In the genomic region with DNA sequence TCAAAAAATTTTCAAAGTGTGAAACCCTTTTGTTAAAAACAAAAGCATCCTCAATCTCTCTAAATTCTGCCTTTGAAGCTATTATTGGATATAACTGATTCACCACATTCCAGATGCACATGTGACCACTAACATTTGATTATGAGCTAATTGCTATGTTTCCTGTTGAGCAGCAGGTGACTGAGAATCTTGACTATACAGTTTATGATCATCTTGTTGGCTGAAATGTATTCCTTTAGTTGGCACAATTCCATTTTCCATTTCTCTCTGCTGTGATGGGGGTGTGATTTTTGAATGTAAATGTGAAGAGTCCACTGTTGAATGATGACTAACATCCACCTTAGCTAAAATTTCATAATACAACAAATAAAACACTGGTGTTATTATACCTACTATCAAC, we compare ENCODE assay signal across 2 cellular contexts.
A peak's percentile ranks its signal among the peaks of the same experiment; 100 is the strongest.
TF ChIP-seq lines count a peak whose summit lies in the region.

No MANE protein-coding gene starts in this region.

TF ChIP-seq in SK-N-SH, 30 proteins besides CTCF, POLR2A, EP300 and RAD21 (continued from another document):
- TF ChIP-seq, protein P1, sequence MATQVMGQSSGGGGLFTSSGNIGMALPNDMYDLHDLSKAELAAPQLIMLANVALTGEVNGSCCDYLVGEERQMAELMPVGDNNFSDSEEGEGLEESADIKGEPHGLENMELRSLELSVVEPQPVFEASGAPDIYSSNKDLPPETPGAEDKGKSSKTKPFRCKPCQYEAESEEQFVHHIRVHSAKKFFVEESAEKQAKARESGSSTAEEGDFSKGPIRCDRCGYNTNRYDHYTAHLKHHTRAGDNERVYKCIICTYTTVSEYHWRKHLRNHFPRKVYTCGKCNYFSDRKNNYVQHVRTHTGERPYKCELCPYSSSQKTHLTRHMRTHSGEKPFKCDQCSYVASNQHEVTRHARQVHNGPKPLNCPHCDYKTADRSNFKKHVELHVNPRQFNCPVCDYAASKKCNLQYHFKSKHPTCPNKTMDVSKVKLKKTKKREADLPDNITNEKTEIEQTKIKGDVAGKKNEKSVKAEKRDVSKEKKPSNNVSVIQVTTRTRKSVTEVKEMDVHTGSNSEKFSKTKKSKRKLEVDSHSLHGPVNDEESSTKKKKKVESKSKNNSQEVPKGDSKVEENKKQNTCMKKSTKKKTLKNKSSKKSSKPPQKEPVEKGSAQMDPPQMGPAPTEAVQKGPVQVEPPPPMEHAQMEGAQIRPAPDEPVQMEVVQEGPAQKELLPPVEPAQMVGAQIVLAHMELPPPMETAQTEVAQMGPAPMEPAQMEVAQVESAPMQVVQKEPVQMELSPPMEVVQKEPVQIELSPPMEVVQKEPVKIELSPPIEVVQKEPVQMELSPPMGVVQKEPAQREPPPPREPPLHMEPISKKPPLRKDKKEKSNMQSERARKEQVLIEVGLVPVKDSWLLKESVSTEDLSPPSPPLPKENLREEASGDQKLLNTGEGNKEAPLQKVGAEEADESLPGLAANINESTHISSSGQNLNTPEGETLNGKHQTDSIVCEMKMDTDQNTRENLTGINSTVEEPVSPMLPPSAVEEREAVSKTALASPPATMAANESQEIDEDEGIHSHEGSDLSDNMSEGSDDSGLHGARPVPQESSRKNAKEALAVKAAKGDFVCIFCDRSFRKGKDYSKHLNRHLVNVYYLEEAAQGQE (IDR thresholded peaks at IDR 0.05; ENCODE audit: low read depth, low read length): no peak
- no peak for TF ChIP-seq YY1 (IDR thresholded peaks at IDR 0.05; ENCODE audit: low read depth)
- TF ChIP-seq, protein P2, sequence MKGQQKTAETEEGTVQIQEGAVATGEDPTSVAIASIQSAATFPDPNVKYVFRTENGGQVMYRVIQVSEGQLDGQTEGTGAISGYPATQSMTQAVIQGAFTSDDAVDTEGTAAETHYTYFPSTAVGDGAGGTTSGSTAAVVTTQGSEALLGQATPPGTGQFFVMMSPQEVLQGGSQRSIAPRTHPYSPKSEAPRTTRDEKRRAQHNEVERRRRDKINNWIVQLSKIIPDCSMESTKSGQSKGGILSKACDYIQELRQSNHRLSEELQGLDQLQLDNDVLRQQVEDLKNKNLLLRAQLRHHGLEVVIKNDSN (IDR thresholded peaks at IDR 0.05; ENCODE audit: borderline replicate concordance, low read depth): peak; percentile 57; the same call in 1 of the 2 replicates
TF ChIP-seq in SK-N-SH: peak in this region for 1.

TF ChIP-seq in SK-N-SH treated with all-trans-retinoic acid at 6 μM for 48 hours, 23 proteins besides CTCF, POLR2A, EP300 and RAD21:
- TF ChIP-seq, protein P3, sequence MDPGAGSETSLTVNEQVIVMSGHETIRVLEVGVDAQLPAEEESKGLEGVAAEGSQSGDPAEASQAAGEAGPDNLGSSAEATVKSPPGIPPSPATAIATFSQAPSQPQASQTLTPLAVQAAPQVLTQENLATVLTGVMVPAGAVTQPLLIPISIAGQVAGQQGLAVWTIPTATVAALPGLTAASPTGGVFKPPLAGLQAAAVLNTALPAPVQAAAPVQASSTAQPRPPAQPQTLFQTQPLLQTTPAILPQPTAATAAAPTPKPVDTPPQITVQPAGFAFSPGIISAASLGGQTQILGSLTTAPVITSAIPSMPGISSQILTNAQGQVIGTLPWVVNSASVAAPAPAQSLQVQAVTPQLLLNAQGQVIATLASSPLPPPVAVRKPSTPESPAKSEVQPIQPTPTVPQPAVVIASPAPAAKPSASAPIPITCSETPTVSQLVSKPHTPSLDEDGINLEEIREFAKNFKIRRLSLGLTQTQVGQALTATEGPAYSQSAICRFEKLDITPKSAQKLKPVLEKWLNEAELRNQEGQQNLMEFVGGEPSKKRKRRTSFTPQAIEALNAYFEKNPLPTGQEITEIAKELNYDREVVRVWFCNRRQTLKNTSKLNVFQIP (CRISPR knock-in tag; IDR thresholded peaks at IDR 0.05; ENCODE audit: borderline replicate concordance, low read depth): no peak
- TF ChIP-seq ESRRG (CRISPR knock-in tag; IDR thresholded peaks at IDR 0.05) (no peak), ZFP3 (CRISPR knock-in tag; IDR thresholded peaks at IDR 0.05) (no peak), SNAI2 (CRISPR knock-in tag; IDR thresholded peaks at IDR 0.05) (no peak), OSR1 (CRISPR knock-in tag; IDR thresholded peaks at IDR 0.05) (no peak), BACH2 (CRISPR knock-in tag; IDR thresholded peaks at IDR 0.05; ENCODE audit: borderline replicate concordance) (no peak), GLIS3 (CRISPR knock-in tag; IDR thresholded peaks at IDR 0.05) (no peak), RARB (CRISPR knock-in tag; IDR thresholded peaks at IDR 0.05) (no peak)
- TF ChIP-seq, protein P4, sequence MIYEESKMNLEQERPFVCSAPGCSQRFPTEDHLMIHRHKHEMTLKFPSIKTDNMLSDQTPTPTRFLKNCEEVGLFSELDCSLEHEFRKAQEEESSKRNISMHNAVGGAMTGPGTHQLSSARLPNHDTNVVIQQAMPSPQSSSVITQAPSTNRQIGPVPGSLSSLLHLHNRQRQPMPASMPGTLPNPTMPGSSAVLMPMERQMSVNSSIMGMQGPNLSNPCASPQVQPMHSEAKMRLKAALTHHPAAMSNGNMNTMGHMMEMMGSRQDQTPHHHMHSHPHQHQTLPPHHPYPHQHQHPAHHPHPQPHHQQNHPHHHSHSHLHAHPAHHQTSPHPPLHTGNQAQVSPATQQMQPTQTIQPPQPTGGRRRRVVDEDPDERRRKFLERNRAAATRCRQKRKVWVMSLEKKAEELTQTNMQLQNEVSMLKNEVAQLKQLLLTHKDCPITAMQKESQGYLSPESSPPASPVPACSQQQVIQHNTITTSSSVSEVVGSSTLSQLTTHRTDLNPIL (CRISPR knock-in tag; IDR thresholded peaks at IDR 0.05; ENCODE audit: low read depth): no peak
